In the genomic region with DNA sequence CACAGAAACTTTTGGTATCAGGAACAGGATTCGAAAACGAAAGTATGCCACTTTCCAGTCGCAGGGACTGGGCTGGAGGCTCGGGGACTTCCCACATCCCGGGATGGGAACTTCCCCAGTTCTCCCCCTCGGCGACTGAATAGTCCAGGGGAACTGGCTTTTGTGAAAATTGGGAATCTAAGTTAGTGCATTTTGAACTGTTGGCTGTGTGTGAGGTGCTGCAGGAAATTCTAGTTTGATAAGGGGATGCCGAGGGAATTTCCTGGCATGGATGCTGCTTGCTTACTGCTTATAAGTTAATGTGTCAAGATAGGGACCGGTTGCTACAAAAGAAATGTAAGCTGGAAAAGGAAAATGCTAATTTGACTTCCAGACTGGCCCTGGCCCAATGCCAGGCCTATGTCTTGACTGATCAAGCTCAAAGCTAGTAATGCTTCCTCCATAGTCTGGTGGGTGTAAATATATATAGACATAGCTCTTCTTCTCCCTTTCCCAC, we compare ENCODE assay signal across 7 cellular contexts.
DNase-seq lines count a peak whose midpoint lies in the region; ATAC-seq, FAIRE-seq and TF ChIP-seq lines count a peak whose summit lies in the region.

No MANE protein-coding gene starts in this region.

- no peaks in the 10 kb centered on the region for H3K27me3 ChIP-seq in neural progenitor cell

- H3F3A ChIP-seq in neural progenitor cell (ENCODE audit: low read depth), result no peaks in the 10 kb centered on the region

- no peak overlapping the region for H3K9ac ChIP-seq in neural progenitor cell

- no peaks in the 10 kb centered on the region for H3K9me3 ChIP-seq in neural progenitor cell (ENCODE audit: low read depth)

- H3K27ac Mint-ChIP-seq in neural progenitor cell, result no peak overlapping the region

- H3K27me3 Mint-ChIP-seq in neural progenitor cell (ENCODE audit: insufficient read depth, low read depth), result peaks cover 4% of the 10 kb centered on the region

- peak overlapping the region; percentile 15 for H2AFZ ChIP-seq in neural progenitor cell (replicated peaks)

- no peaks in the 10 kb centered on the region for H4K20me1 ChIP-seq in neural progenitor cell (ENCODE audit: low read depth)

- FAIRE-seq in G401.6 (lab: Jason Lieb, UNC), result peak; percentile 6

- no peak for ATAC-seq in GM18511 (IDR thresholded peaks at IDR 0.05; ENCODE audit: unreplicated experiment)
- no peak for ATAC-seq in GM18867 (IDR thresholded peaks at IDR 0.05; ENCODE audit: unreplicated experiment)

- no peaks in the 10 kb centered on the region for H3K79me2 ChIP-seq in neural progenitor cell (ENCODE audit: low read depth)

- H3K4me1 ChIP-seq in neural progenitor cell, result no peaks in the 10 kb centered on the region

- no peak overlapping the region for H3K27ac ChIP-seq in neural progenitor cell

- no peaks in the 10 kb centered on the region for H3K4me1 Mint-ChIP-seq in neural progenitor cell

- no peaks in the 10 kb centered on the region for H3K36me3 Mint-ChIP-seq in neural progenitor cell

- TF ChIP-seq CTCF in epithelial cell of esophagus (IDR thresholded peaks at IDR 0.05; ENCODE audit: insufficient read depth, low read depth, low read length, missing control alignments) (no peak), neural progenitor cell (IDR thresholded peaks at IDR 0.05) (no peak)

- DNase-seq in NCI-H526 (lab: John Stamatoyannopoulos, UW) (peak; percentile 67 to 83), epithelial cell of esophagus (ENCODE audit: low read depth) (peak; percentile 48), neural progenitor cell (ENCODE audit: low spot score) (no peak), T1000 (lab: John Stamatoyannopoulos, UW) (no peak)

- H3K4me3 ChIP-seq in epithelial cell of esophagus (ENCODE audit: low read length), result peak overlapping the region; percentile 49
- H3K4me3 ChIP-seq in neural progenitor cell, result no peak overlapping the region

- H3K9me3 Mint-ChIP-seq in neural progenitor cell, result no peaks in the 10 kb centered on the region

- H3K4me2 ChIP-seq in neural progenitor cell, result no peak overlapping the region

- no peaks in the 10 kb centered on the region for H3K36me3 ChIP-seq in neural progenitor cell

- H3K4me3 Mint-ChIP-seq in neural progenitor cell, result no peak overlapping the region

Comparison
In these comparisons a context has a peak if more than half of its experiments do, and no peak if none do; other contexts are left out.
1. DNase-seq: peak in NCI-H526 (2 of 2) and epithelial cell of esophagus (single experiment); none in neural progenitor cell (single experiment) and T1000 (single experiment).